Comparison of ENCODE assay signal across 8 cellular contexts in genomic region chr7:19442016-19442785, GRCh38.
DNase-seq lines count a peak whose midpoint lies in the region; ATAC-seq and TF ChIP-seq lines count a peak whose summit lies in the region.

No MANE protein-coding gene starts in this region.

- H3K27me3 ChIP-seq in DOHH2 (ENCODE audit: control insufficient read depth, low read length) (no peaks in the 10 kb centered on the region), SJCRH30 (no peaks in the 10 kb centered on the region)

- no peaks in the 10 kb centered on the region for H3K9me2 ChIP-seq in DOHH2 (replicated peaks; ENCODE audit: control insufficient read depth, low read length)

- H3K27ac ChIP-seq in DOHH2 (ENCODE audit: low read depth, low read length) (no peak overlapping the region), SJCRH30 (no peak overlapping the region)

- H3K79me2 ChIP-seq in DOHH2 (ENCODE audit: control insufficient read depth, low read length): no peaks in the 10 kb centered on the region

- H3K9me3 ChIP-seq in DOHH2 (ENCODE audit: control insufficient read depth, insufficient read depth, low read length): no peaks in the 10 kb centered on the region
- H3K9me3 ChIP-seq in SJCRH30 (replicated peaks): no peaks in the 10 kb centered on the region

- H4K20me1 ChIP-seq in DOHH2 (ENCODE audit: control insufficient read depth, insufficient read depth, low read depth, low read length): no peaks in the 10 kb centered on the region

- H3K4me1 ChIP-seq in DOHH2 (ENCODE audit: control insufficient read depth, low read length) (no peaks in the 10 kb centered on the region), SJCRH30 (no peaks in the 10 kb centered on the region)

- DNase-seq in SJCRH30: peak; percentile 28 to 64
- peak; percentile 48 for DNase-seq in iPS-NIHi11 (ENCODE audit: low spot score)
- DNase-seq in stimulated activated CD4-positive, alpha-beta T cell treated with anti-CD3 and anti-CD28 coated beads, Interleukin-4, amount 100 ng/mL, for 24 hours: no peak
- no peak for DNase-seq in G401 (ENCODE audit: low spot score)
- no peak for DNase-seq in superior temporal gyrus (ENCODE audit: extremely low spot score)

- in situ Hi-C loops in G401 (cut with HindIII; ENCODE audit: low sequenced_read_pairs): no loop called here

- H3K4me3 ChIP-seq in DOHH2 (ENCODE audit: low read length) (no peak overlapping the region), SJCRH30 (no peak overlapping the region)

- H3K36me3 ChIP-seq in DOHH2 (ENCODE audit: control insufficient read depth, low read length): no peaks in the 10 kb centered on the region
- no peaks in the 10 kb centered on the region for H3K36me3 ChIP-seq in SJCRH30

- no peaks in the 10 kb centered on the region for H3F3A ChIP-seq in DOHH2 (ENCODE audit: control insufficient read depth, insufficient read depth)

- ATAC-seq in HG03469 (IDR thresholded peaks at IDR 0.05; ENCODE audit: unreplicated experiment) (peak; percentile 56), HG02588 (IDR thresholded peaks at IDR 0.05; ENCODE audit: unreplicated experiment) (no peak)

- peak; percentile 50 for TF ChIP-seq CTCF in DOHH2 (IDR thresholded peaks at IDR 0.05; ENCODE audit: low read depth, low read length, poor library complexity, severe bottlenecking)

- H3K4me2 ChIP-seq in DOHH2 (ENCODE audit: low read length): no peak overlapping the region

Comparison
In these comparisons a context has a peak if more than half of its experiments do, and no peak if none do; other contexts are left out.
1. DNase-seq: peak in SJCRH30 (2 of 2) and iPS-NIHi11 (single experiment); none in stimulated activated CD4-positive, alpha-beta T cell treated with anti-CD3 and anti-CD28 coated beads, Interleukin-4, amount 100 ng/mL, for 24 hours (single experiment), G401 (single experiment) and superior temporal gyrus (single experiment).